25 cellular contexts compared by ENCODE assay signal in genomic region chr17:8904686-8905085, GRCh38. TPM values are rescaled to one million over a fixed set of nuclear protein-coding genes. Genes with fewer than 3 reads are reported as not detected.
DNase-seq lines count a peak whose midpoint lies in the region; ATAC-seq and TF ChIP-seq lines count a peak whose summit lies in the region.
"Had no signal": no experiment of that assay in that cellular context is flagged by ENCODE, and none has a peak within 500 bp of the region (broad histone marks: within the 10 kb centered on the region; RNA-seq: fewer than 3 reads in every experiment).

No MANE protein-coding gene starts in this region.

- no peaks in the 10 kb centered on the region for H3K9me3 ChIP-seq in MM.1S (replicated peaks; ENCODE audit: insufficient read depth, low read length)
- H3K9me3 ChIP-seq: psoas muscle, SK-N-SH, testis, vagina had no signal

- no peaks in the 10 kb centered on the region for H3K36me3 ChIP-seq in MM.1S (replicated peaks; ENCODE audit: insufficient read depth, low read length)
- H3K36me3 ChIP-seq: neural progenitor cell, vagina, WERI-Rb-1 had no signal

- no peaks in the 10 kb centered on the region for H3K9me3 Mint-ChIP-seq in activated naive CD8-positive, alpha-beta T cell (ENCODE audit: low read depth)
- H3K9me3 Mint-ChIP-seq in activated naive CD8-positive, alpha-beta T cell treated with anti-CD3 and anti-CD28 coated beads for 36 hours: no peaks in the 10 kb centered on the region
- H3K9me3 Mint-ChIP-seq in activated T-helper 1 cell treated with anti-CD3 and anti-CD28 coated beads, Interleukin-12 subunit alpha, Interleukin-12 subunit beta, Interleukin-2, Interleukin-4 antibody, amounts not matched to agents 30 ng/mL and 10 ng/mL and 1 ng/mL, durations not matched to agents 14 hours and 24 hours and 36 hours: no peaks in the 10 kb centered on the region
- H3K9me3 Mint-ChIP-seq: neural progenitor cell; T-helper 2 cell treated with Interferon-gamma antibody and Interleukin-4, amounts not matched to agents 5 μg/mL and 100 μg/mL, for 36 hours had no signal

- H3K36me3 Mint-ChIP-seq in activated naive CD8-positive, alpha-beta T cell: peaks cover 15% of the 10 kb centered on the region
- peaks cover 44% of the 10 kb centered on the region for H3K36me3 Mint-ChIP-seq in activated naive CD8-positive, alpha-beta T cell treated with anti-CD3 and anti-CD28 coated beads for 36 hours
- H3K36me3 Mint-ChIP-seq in activated T-helper 1 cell treated with anti-CD3 and anti-CD28 coated beads, Interleukin-12 subunit alpha, Interleukin-12 subunit beta, Interleukin-2, Interleukin-4 antibody, amounts not matched to agents 30 ng/mL and 10 ng/mL and 1 ng/mL, durations not matched to agents 14 hours and 24 hours and 36 hours (ENCODE audit: low read depth): peaks cover 54% of the 10 kb centered on the region
- H3K36me3 Mint-ChIP-seq: neural progenitor cell had no signal

- no peak for ATAC-seq in left lobe of liver
- no peak for ATAC-seq in HG02970 (IDR thresholded peaks at IDR 0.05; ENCODE audit: low FRiP score, unreplicated experiment)
- ATAC-seq: foreskin keratinocyte, psoas muscle had no signal

- no peak for TF ChIP-seq CTCF in MM.1S (IDR thresholded peaks at IDR 0.05; ENCODE audit: low read length)

- H3K79me2 ChIP-seq in MM.1S (ENCODE audit: low read length): no peaks in the 10 kb centered on the region
- H3K79me2 ChIP-seq: hepatocyte had no signal

- DNase-seq in activated naive CD8-positive, alpha-beta T cell treated with anti-CD3 and anti-CD28 coated beads for 36 hours: no peak
- DNase-seq in activated T-helper 1 cell treated with anti-CD3 and anti-CD28 coated beads, Interleukin-12 subunit alpha, Interleukin-12 subunit beta, Interleukin-2, Interleukin-4 antibody, amounts not matched to agents 30 ng/mL and 10 ng/mL and 1 ng/mL, durations not matched to agents 14 hours and 24 hours and 36 hours (ENCODE audit: low spot score): no peak
- DNase-seq in left lobe of liver (ENCODE audit: low spot score) (peak; percentile 19), MM.1S (no peak), RKO (ENCODE audit: low spot score) (no peak)
- DNase-seq: activated naive CD4-positive, alpha-beta T cell treated with Interleukin-2 at 50 U/mL for 16 hours; anterior cingulate cortex; caudate nucleus; foreskin keratinocyte; KG1; NCI-H526; psoas muscle; SK-N-SH; stimulated activated naive CD4-positive, alpha-beta T cell; testis; WERI-Rb-1 had no signal

- H3K4me2 ChIP-seq in MM.1S (ENCODE audit: low read depth, low read length): no peak overlapping the region
- H3K4me2 ChIP-seq: hepatocyte, neural progenitor cell, SK-N-SH had no signal

- H2AFZ ChIP-seq in MM.1S (ENCODE audit: low read length): no peak overlapping the region
- H2AFZ ChIP-seq: hepatocyte, neural progenitor cell had no signal

- no peaks in the 10 kb centered on the region for H3K4me1 ChIP-seq in MM.1S (ENCODE audit: low read length)
- H3K4me1 ChIP-seq: foreskin keratinocyte, neural progenitor cell, psoas muscle, testis, vagina had no signal

- peaks cover 32% of the 10 kb centered on the region for H3K4me1 Mint-ChIP-seq in activated naive CD8-positive, alpha-beta T cell (ENCODE audit: low read depth)
- H3K4me1 Mint-ChIP-seq in activated naive CD8-positive, alpha-beta T cell treated with anti-CD3 and anti-CD28 coated beads for 36 hours: peaks cover 32% of the 10 kb centered on the region
- H3K4me1 Mint-ChIP-seq in activated T-helper 1 cell treated with anti-CD3 and anti-CD28 coated beads, Interleukin-12 subunit alpha, Interleukin-12 subunit beta, Interleukin-2, Interleukin-4 antibody, amounts not matched to agents 30 ng/mL and 10 ng/mL and 1 ng/mL, durations not matched to agents 14 hours and 24 hours and 36 hours (ENCODE audit: low read depth): peaks cover 33% of the 10 kb centered on the region

- intact Hi-C loops in activated T-helper 1 cell treated with anti-CD3 and anti-CD28 coated beads, Interleukin-12 subunit alpha, Interleukin-12 subunit beta, Interleukin-2, Interleukin-4 antibody, amounts not matched to agents 30 ng/mL and 10 ng/mL and 1 ng/mL, durations not matched to agents 14 hours and 24 hours and 36 hours (cut with micrococcal nuclease): no loop called here

- H3K4me3 Mint-ChIP-seq in activated naive CD8-positive, alpha-beta T cell: no peak overlapping the region
- H3K4me3 Mint-ChIP-seq in activated naive CD8-positive, alpha-beta T cell treated with anti-CD3 and anti-CD28 coated beads for 36 hours: no peak overlapping the region
- no peak overlapping the region for H3K4me3 Mint-ChIP-seq in activated T-helper 1 cell treated with anti-CD3 and anti-CD28 coated beads, Interleukin-12 subunit alpha, Interleukin-12 subunit beta, Interleukin-2, Interleukin-4 antibody, amounts not matched to agents 30 ng/mL and 10 ng/mL and 1 ng/mL, durations not matched to agents 14 hours and 24 hours and 36 hours
- H3K4me3 Mint-ChIP-seq: neural progenitor cell; T-helper 2 cell treated with Interferon-gamma antibody and Interleukin-4, amounts not matched to agents 5 μg/mL and 100 μg/mL, for 36 hours had no signal

- H3K27ac ChIP-seq in MM.1S (ENCODE audit: low read length): no peak overlapping the region
- H3K27ac ChIP-seq: foreskin keratinocyte, hepatocyte, neural progenitor cell, psoas muscle, RWPE1, testis, vagina, WERI-Rb-1 had no signal

- no peaks in the 10 kb centered on the region for H3K27me3 ChIP-seq in MM.1S (replicated peaks; ENCODE audit: insufficient read depth, low read length)
- H3K27me3 ChIP-seq: foreskin keratinocyte, neural progenitor cell, testis, vagina had no signal

- H3K4me3 ChIP-seq in MM.1S (ENCODE audit: low read length): no peak overlapping the region
- H3K4me3 ChIP-seq: hepatocyte, neural progenitor cell, psoas muscle, testis, vagina had no signal

- no peak overlapping the region for H3K9ac ChIP-seq in MM.1S (ENCODE audit: low read length)
- H3K9ac ChIP-seq: neural progenitor cell, SK-N-SH had no signal

- H3F3A ChIP-seq in MM.1S (ENCODE audit: insufficient read depth, low read length): no peaks in the 10 kb centered on the region

- no peaks in the 10 kb centered on the region for H3K27me3 Mint-ChIP-seq in activated naive CD8-positive, alpha-beta T cell
- no peaks in the 10 kb centered on the region for H3K27me3 Mint-ChIP-seq in activated naive CD8-positive, alpha-beta T cell treated with anti-CD3 and anti-CD28 coated beads for 36 hours
- H3K27me3 Mint-ChIP-seq in activated T-helper 1 cell treated with anti-CD3 and anti-CD28 coated beads, Interleukin-12 subunit alpha, Interleukin-12 subunit beta, Interleukin-2, Interleukin-4 antibody, amounts not matched to agents 30 ng/mL and 10 ng/mL and 1 ng/mL, durations not matched to agents 14 hours and 24 hours and 36 hours (ENCODE audit: insufficient read depth): no peaks in the 10 kb centered on the region

- no peaks in the 10 kb centered on the region for H4K20me1 ChIP-seq in MM.1S (ENCODE audit: insufficient read depth, low read length)

- H3K9me2 ChIP-seq in MM.1S (replicated peaks; ENCODE audit: insufficient read depth, low read length): no peaks in the 10 kb centered on the region
- H3K9me2 ChIP-seq: SK-N-SH had no signal

- peak overlapping the region; percentile 42 for H3K27ac Mint-ChIP-seq in activated naive CD8-positive, alpha-beta T cell
- H3K27ac Mint-ChIP-seq in activated naive CD8-positive, alpha-beta T cell treated with anti-CD3 and anti-CD28 coated beads for 36 hours: no peak overlapping the region
- peak overlapping the region; percentile 8 for H3K27ac Mint-ChIP-seq in activated T-helper 1 cell treated with anti-CD3 and anti-CD28 coated beads, Interleukin-12 subunit alpha, Interleukin-12 subunit beta, Interleukin-2, Interleukin-4 antibody, amounts not matched to agents 30 ng/mL and 10 ng/mL and 1 ng/mL, durations not matched to agents 14 hours and 24 hours and 36 hours
- H3K27ac Mint-ChIP-seq: neural progenitor cell; T-helper 2 cell treated with Interferon-gamma antibody and Interleukin-4, amounts not matched to agents 5 μg/mL and 100 μg/mL, for 36 hours had no signal

RNA-seq across cellular contexts. Expression of gene PIK3R6, which starts 37.2 kb away (rescaled TPM):
- total RNA-seq in activated naive CD8-positive, alpha-beta T cell treated with anti-CD3 and anti-CD28 coated beads for 36 hours: 1 to 10 TPM in 1 of 2 experiments, under 1 TPM in 1; 0.88 to 1.0 TPM
- 2.0 and 2.1 TPM in 2 replicates for total RNA-seq in activated T-helper 1 cell treated with anti-CD3 and anti-CD28 coated beads, Interleukin-12 subunit alpha, Interleukin-12 subunit beta, Interleukin-2, Interleukin-4 antibody, amounts not matched to agents 30 ng/mL and 10 ng/mL and 1 ng/mL, durations not matched to agents 14 hours and 24 hours and 36 hours
- 0.18 TPM for total RNA-seq in left lobe of liver
- total RNA-seq: dermis microvascular lymphatic vessel endothelial cell, epithelial cell of proximal tubule, foreskin keratinocyte had no signal
